In genomic region chr3:24495334-24495994, GRCh38 we compare ENCODE assay signal across 8 cellular contexts. TPM values are rescaled to one million over a fixed set of nuclear protein-coding genes. Genes with fewer than 3 reads are reported as not detected.
DNase-seq lines count a peak whose midpoint lies in the region; ATAC-seq and TF ChIP-seq lines count a peak whose summit lies in the region.

No MANE protein-coding gene starts in this region.

- TF ChIP-seq RAD21 in Ishikawa (IDR thresholded peaks at IDR 0.05; ENCODE audit: low read depth) = no peak

- TF ChIP-seq CTCF in Calu3 (IDR thresholded peaks at IDR 0.05; ENCODE audit: unreplicated experiment) = no peak
- TF ChIP-seq CTCF in lower lobe of right lung (IDR thresholded peaks at IDR 0.05) = peak; percentile 5
- peak in 3 of 6 experiments; percentile 3 to 27 (median 8) for TF ChIP-seq CTCF in thyroid gland (IDR thresholded peaks at IDR 0.05)

- H3K27ac ChIP-seq in duodenal mucosa (ENCODE audit: low read depth, low read length) (peak overlapping the region; percentile 30), lower lobe of right lung (peak overlapping the region; percentile 93), thyroid gland (peak overlapping the region; percentile 88 to 97 (median 88))

- peak overlapping the region; percentile 97 for H3K4me3 Mint-ChIP-seq in Calu3 (ENCODE audit: low read depth, unreplicated experiment)

- H3K36me3 Mint-ChIP-seq in Calu3 (ENCODE audit: insufficient read depth, unreplicated experiment) = peaks cover 25% of the 10 kb centered on the region

- ATAC-seq in lower lobe of right lung (peak; percentile 79 to 81), HG02840 (IDR thresholded peaks at IDR 0.05; ENCODE audit: low FRiP score, unreplicated experiment) (no peak), HG03039 (IDR thresholded peaks at IDR 0.05; ENCODE audit: unreplicated experiment) (no peak)

- H3K4me1 Mint-ChIP-seq in Calu3 (ENCODE audit: low read depth, unreplicated experiment) = peaks cover 28% of the 10 kb centered on the region

- H3K9me3 Mint-ChIP-seq in Calu3 (ENCODE audit: low read depth, unreplicated experiment) = no peaks in the 10 kb centered on the region

- H3K4me3 ChIP-seq in duodenal mucosa (ENCODE audit: low read depth in 1 of 2, low read length in 2 of 2) (peak overlapping the region; percentile 60 to 85), lower lobe of right lung (peak overlapping the region; percentile 86), thyroid gland (replicated peaks in 1 of 3) (peak overlapping the region; percentile 49 to 96 (median 82))

- CTCF ChIA-PET in Calu3 (lab: Charles Lee) = interaction anchor here (0.6 to 1.9 kb wide), 7 partner anchors 9 to 367 kb away, joined by 3 to 9 read pairs (median 5); no protein-coding TSS in a partner anchor

- intact Hi-C loops in Calu3 (cut with micrococcal nuclease; ENCODE audit: unreplicated experiment) = loop anchor here (1.0 kb wide), 1 partner anchor 145 kb away; no protein-coding TSS in a partner anchor
- intact Hi-C loops in lower lobe of right lung (cut with DNase I) = no loop called here
- intact Hi-C loops in thyroid gland (cut with DNase I) = loop anchor here (10.0 kb wide), 2 partner anchors 231 to 501 kb away; no protein-coding TSS in a partner anchor

- TF ChIP-seq EP300 in Ishikawa (IDR thresholded peaks at IDR 0.05; ENCODE audit: borderline replicate concordance) = peak; percentile 47; the same call in 1 of the 2 replicates

- H3K27me3 ChIP-seq in duodenal mucosa (ENCODE audit: control insufficient read depth in 1 of 2, insufficient read depth in 2 of 2, low read length in 2 of 2) (peaks cover 3 to 25% of the 10 kb centered on the region in 2 donors), lower lobe of right lung (ENCODE audit: low read depth) (no peaks in the 10 kb centered on the region), thyroid gland (no peaks in the 10 kb centered on the region)

- peak in 1 of 2 donors; percentile 49 for TF ChIP-seq POLR2A in thyroid gland (IDR thresholded peaks at IDR 0.05)

- H3K9ac ChIP-seq in duodenal mucosa (ENCODE audit: low read depth in 1 of 2, low read length in 2 of 2) = peak overlapping the region; percentile 22 to 83

- H3K27ac Mint-ChIP-seq in Calu3 (ENCODE audit: unreplicated experiment) = peak overlapping the region; percentile 90

- H3K4me1 ChIP-seq in duodenal mucosa (ENCODE audit: control insufficient read depth in 1 of 2, insufficient read depth in 2 of 2, low read length in 2 of 2) (peaks cover 0 to 14% of the 10 kb centered on the region in 2 donors), lower lobe of right lung (peaks cover 18% of the 10 kb centered on the region), thyroid gland (peaks cover 9 to 10% of the 10 kb centered on the region in 2 donors)

- H3K27me3 Mint-ChIP-seq in Calu3 (ENCODE audit: unreplicated experiment) = no peaks in the 10 kb centered on the region

- WGBS in thyroid gland, 2 donors = 11 to 33% methylated on average over 9 to 25 of the region's 61 CpGs

- DNase-seq in Calu3 = peak; percentile 72
- peak; percentile 77 for DNase-seq in lower lobe of right lung
- peak; percentile 69 to 71 for DNase-seq in thyroid gland
- no peak for DNase-seq in cerebellar cortex (ENCODE audit: low spot score)

- H3K36me3 ChIP-seq in duodenal mucosa (ENCODE audit: control insufficient read depth in 1 of 2, insufficient read depth in 2 of 2, low read length in 2 of 2) (no peaks in the 10 kb centered on the region), lower lobe of right lung (no peaks in the 10 kb centered on the region), thyroid gland (no peaks in the 10 kb centered on the region)

- no TSS peak for BruUV-seq in Calu3 (replicated peaks; lab: Mats Ljungman, UMichigan)

- H3K9me3 ChIP-seq in duodenal mucosa (ENCODE audit: control insufficient read depth in 1 of 2, low read length in 2 of 2) (no peaks in the 10 kb centered on the region), lower lobe of right lung (no peaks in the 10 kb centered on the region), thyroid gland (no peaks in the 10 kb centered on the region)

TF ChIP-seq in Ishikawa, 13 proteins besides CTCF, POLR2A, EP300 and RAD21:
- TF ChIP-seq USF1 (IDR thresholded peaks at IDR 0.05) = no peak
- TF ChIP-seq EGR1 (IDR thresholded peaks at IDR 0.05) = peak; percentile 74; the same call in 1 of the 2 replicates
- peak; percentile 53; the same call in 1 of the 2 replicates for TF ChIP-seq YY1 (IDR thresholded peaks at IDR 0.05; ENCODE audit: low read depth)
- TF ChIP-seq MAX (IDR thresholded peaks at IDR 0.05) = peak; percentile 76; the same call in 1 of the 2 replicates
- TF ChIP-seq TAF1 (IDR thresholded peaks at IDR 0.05; ENCODE audit: low read depth) = peak; percentile 58; the same call in 1 of the 2 replicates

RNA-seq across cellular contexts. Expression of gene THRB, which starts 0.8 kb away (rescaled TPM):
- 13.5 and 15.5 TPM in 2 replicates for total RNA-seq in Calu3 (2022)
- total RNA-seq in lower lobe of right lung = 14.6 TPM
- 10 to 100 TPM; 11.1 to 33.2 (median 13.4) TPM for total RNA-seq in thyroid gland

Comparison
In these comparisons a context has a peak if more than half of its experiments do, and no peak if none do; other contexts are left out.
1. H3K27ac ChIP-seq: peak in every context shown above with its lines; median percentile 93 in lower lobe of right lung; 88 in thyroid gland; 30 in duodenal mucosa.
2. ATAC-seq: peak in lower lobe of right lung (2 of 2); none in HG02840 (single experiment) and HG03039 (single experiment).
3. Peak in every context shown above with its lines, with median percentiles within 50 percentile points of each other: H3K4me3 ChIP-seq.